Comparison of ENCODE assay signal across 8 cellular contexts in the genomic region with DNA sequence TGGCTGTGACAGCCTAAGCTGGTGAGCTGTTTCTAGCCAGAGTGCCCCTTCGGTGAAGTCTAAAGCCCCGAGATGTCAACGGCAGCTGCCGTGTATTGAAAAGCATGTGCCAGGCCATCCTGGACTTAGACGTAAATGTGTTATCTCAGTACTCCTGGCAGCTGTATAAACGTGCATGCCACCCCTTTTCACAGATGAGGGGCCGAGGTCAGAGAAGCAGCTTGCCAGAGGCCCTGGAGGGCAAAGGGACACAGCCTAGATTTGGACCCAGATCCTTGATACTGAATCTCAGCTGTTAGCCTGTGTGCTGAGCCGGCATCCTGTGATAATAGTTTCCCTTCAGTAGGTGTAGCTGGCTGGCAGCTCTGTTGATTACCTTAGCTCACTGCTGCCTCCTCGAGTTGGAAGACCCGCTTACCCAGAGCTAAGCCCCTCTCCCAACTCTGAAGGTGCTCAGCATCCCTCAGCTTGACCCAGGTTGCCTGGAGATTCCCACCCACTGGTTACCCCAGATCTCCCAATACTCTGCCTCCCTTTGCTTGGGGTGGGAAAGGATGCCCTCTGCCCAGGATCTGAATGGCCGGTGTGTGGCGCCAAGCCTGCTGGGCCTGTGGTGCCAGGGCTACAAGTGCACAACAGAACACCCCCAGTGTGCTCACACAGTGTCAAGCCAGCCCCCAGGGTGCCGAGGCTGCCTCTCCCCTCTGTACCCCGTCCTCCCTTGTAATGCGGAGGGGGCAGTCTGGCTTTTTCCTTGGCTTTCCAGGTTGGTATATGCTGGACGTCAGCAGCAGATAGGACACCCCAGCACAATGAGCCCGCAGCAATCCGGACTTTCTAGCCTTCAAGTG. TPM values are rescaled to one million over a fixed set of nuclear protein-coding genes. Genes with fewer than 3 reads are reported as not detected.
DNase-seq lines count a peak whose midpoint lies in the region; ATAC-seq, FAIRE-seq and TF ChIP-seq lines count a peak whose summit lies in the region.

No MANE protein-coding gene starts in this region.

- H3K27me3 ChIP-seq in bronchial epithelial cell (ENCODE audit: control insufficient read depth, insufficient read depth, low read length) (no peaks in the 10 kb centered on the region), liver (ENCODE audit: control insufficient read depth in 4 of 4, insufficient read depth in 4 of 4, low read length in 3 of 4) (no peaks in the 10 kb centered on the region)

- H3K9me3 ChIP-seq in liver (ENCODE audit: control insufficient read depth in 4 of 4, low read length in 3 of 4): no peaks in the 10 kb centered on the region

- no peak for FAIRE-seq in bronchial epithelial cell (lab: Jason Lieb, UNC)

- H3K4me3 ChIP-seq in bronchial epithelial cell (ENCODE audit: low read depth, low read length): peak overlapping the region; percentile 93
- H3K4me3 ChIP-seq in liver (ENCODE audit: low read depth in 1 of 3, low read length in 3 of 3): peak overlapping the region; percentile 67 to 89 (median 85)

- DNase-seq in DMS 273 (lab: John Stamatoyannopoulos, UW; ENCODE audit: unreplicated experiment): peak; percentile 80
- DNase-seq in HK-2 (ENCODE audit: unreplicated experiment): peak; percentile 40
- DNase-seq in T-helper 1 cell: peak in 4 of 5 donors; percentile 42 to 61 (median 56)
- DNase-seq in bronchial epithelial cell (ENCODE audit: low read depth): peak; percentile 70
- peak; percentile 52 for DNase-seq in stimulated activated naive CD8-positive, alpha-beta T cell treated with anti-CD3 and anti-CD28 coated beads, Interleukin-15, Interleukin-2, amounts not matched to agents 100 U/mL and 50 U/mL, for 24 hours

- ATAC-seq in stimulated activated naive CD8-positive, alpha-beta T cell treated with anti-CD3 and anti-CD28 coated beads, Interleukin-15, Interleukin-2, amounts not matched to agents 100 U/mL and 50 U/mL, for 24 hours: peak; percentile 10
- ATAC-seq in GM18511 (IDR thresholded peaks at IDR 0.05; ENCODE audit: unreplicated experiment): no peak
- ATAC-seq in GM19452 (IDR thresholded peaks at IDR 0.05; ENCODE audit: unreplicated experiment): no peak

- H3K9ac ChIP-seq in liver (ENCODE audit: low read depth in 1 of 2, low read length in 2 of 2): peak overlapping the region; percentile 71 to 73

- peaks cover 2% of the 10 kb centered on the region for H3K36me3 ChIP-seq in bronchial epithelial cell (ENCODE audit: control insufficient read depth, insufficient read depth, low read length)
- no peaks in the 10 kb centered on the region for H3K36me3 ChIP-seq in liver (ENCODE audit: control insufficient read depth in 4 of 4, insufficient read depth in 3 of 4, low read depth in 1 of 4, low read length in 3 of 4)

- WGBS in liver: 33% methylated on average over 18 of the region's 18 CpGs

- peak overlapping the region; percentile 90 to 94 for H3K27ac ChIP-seq in liver (ENCODE audit: low read depth in 1 of 2, low read length in 2 of 2)

- peak; percentile 50 to 51 for TF ChIP-seq RAD21 in liver (IDR thresholded peaks at IDR 0.05)

- peak; percentile 71 for TF ChIP-seq CTCF in bronchial epithelial cell (IDR thresholded peaks at IDR 0.05; ENCODE audit: insufficient read depth, low read length, severe bottlenecking)
- no peak for TF ChIP-seq CTCF in liver (IDR thresholded peaks at IDR 0.05; ENCODE audit: low read depth, low read length, missing input control)

- peaks cover 0 to 32% (median 29%) of the 10 kb centered on the region in 4 donors for H3K4me1 ChIP-seq in liver (ENCODE audit: control insufficient read depth in 4 of 4, insufficient read depth in 4 of 4, low read length in 3 of 4)

TF ChIP-seq in liver, 16 proteins besides CTCF, POLR2A, EP300 and RAD21:
- TF ChIP-seq HNF4A (conservative IDR thresholded peaks at IDR 0.05) (peak in 1 of 2 donors; percentile 32), FOXA1 (IDR thresholded peaks at IDR 0.05) (no peak)

RNA-seq across cellular contexts. Expression of gene WNT7B, which starts 59.8 kb away (rescaled TPM):
- total RNA-seq in bronchial epithelial cell: 18.2 and 23.9 TPM in 2 replicates
- total RNA-seq in liver: under 1 TPM in 1 of 2 donors, not detected in 1; 0.28 TPM
- under 1 TPM in 1 of 2 donors, not detected in 1; 0.06 TPM for polyA plus RNA-seq in liver

Comparison
In these comparisons a context has a peak if more than half of its experiments do, and no peak if none do; other contexts are left out.
1. RNA of gene WNT7B, which starts 59.8 kb away (total RNA-seq): 18.2 to 23.9 TPM in bronchial epithelial cell; 0.28 TPM in liver; every median in the first group is over 10 times any median in the second.
2. Peak in every context shown above with its lines, with median percentiles within 50 percentile points of each other: DNase-seq.